ENCODE assay signal across 26 cellular contexts in genomic region chr13:29204651-29205050, GRCh38.
"Had no signal": no experiment of that assay in that cellular context is flagged by ENCODE, and none has a peak within 500 bp of the region (broad histone marks: within the 10 kb centered on the region; RNA-seq: fewer than 3 reads in every experiment).

No MANE protein-coding gene starts in this region.

- H3K27ac ChIP-seq: colonic mucosa, epithelial cell of prostate, esophagus squamous epithelium, gastrocnemius medialis, hepatocyte, left lung, lower lobe of right lung had no signal

- H3K9me3 ChIP-seq: colonic mucosa, gastrocnemius medialis, lower lobe of right lung had no signal

- H3K27ac Mint-ChIP-seq: dendritic cell treated with granulocyte-macrophage colony-stimulating factor and Interleukin-4, amounts not matched to agents 40 ng/mL and 50 ng/mL, for 4 days; effector memory CD8-positive, alpha-beta T cell; endodermal cell; immature natural killer cell; mesothelial cell of epicardium had no signal

- ATAC-seq: effector memory CD8-positive, alpha-beta T cell; esophagus mucosa; gastrocnemius medialis; left cardiac atrium; left lung; left ventricle myocardium superior; mucosa of descending colon had no signal

- H3K4me3 ChIP-seq: colonic mucosa, esophagus squamous epithelium, gastrocnemius medialis, hepatocyte, left lung, lower lobe of right lung, mucosa of descending colon had no signal

- H3K27me3 ChIP-seq: colonic mucosa, esophagus squamous epithelium, gastrocnemius medialis, hepatocyte, left lung had no signal

- H3K4me3 Mint-ChIP-seq: dendritic cell treated with granulocyte-macrophage colony-stimulating factor and Interleukin-4, amounts not matched to agents 40 ng/mL and 50 ng/mL, for 4 days; effector memory CD8-positive, alpha-beta T cell; endodermal cell; immature natural killer cell; mesothelial cell of epicardium had no signal

- H3K27me3 Mint-ChIP-seq: dendritic cell treated with granulocyte-macrophage colony-stimulating factor and Interleukin-4, amounts not matched to agents 40 ng/mL and 50 ng/mL, for 4 days; effector memory CD8-positive, alpha-beta T cell had no signal

- H3K36me3 ChIP-seq: colonic mucosa, esophagus squamous epithelium, gastrocnemius medialis, left lung, lower lobe of right lung had no signal

- H3K4me1 ChIP-seq: colonic mucosa, esophagus squamous epithelium, gastrocnemius medialis, left lung, lower lobe of right lung had no signal

- DNase-seq: colonic mucosa; cortex of kidney; effector CD8-positive, alpha-beta T cell; effector memory CD8-positive, alpha-beta T cell; endodermal cell; erythroblast; esophagus squamous epithelium; foreskin fibroblast; foreskin melanocyte; gastrocnemius medialis; glutamatergic neuron; head of caudate nucleus; hypothalamus; immature natural killer cell; islet precursor cell; left cardiac atrium; left ventricle myocardium superior; lower lobe of right lung; mesenchymal stem cell; mucosa of descending colon had no signal

- H3K4me1 Mint-ChIP-seq: endodermal cell, immature natural killer cell, mesothelial cell of epicardium had no signal

- H3K36me3 Mint-ChIP-seq: immature natural killer cell had no signal
